ENCODE assay signal across 27 cellular contexts in genomic region chr16:53058882-53059281, GRCh38. TPM values are rescaled to one million over a fixed set of nuclear protein-coding genes. Genes with fewer than 3 reads are reported as not detected.
A peak's percentile ranks its signal among the peaks of the same experiment; 100 is the strongest.
DNase-seq lines count a peak whose midpoint lies in the region; ATAC-seq, FAIRE-seq and TF ChIP-seq lines count a peak whose summit lies in the region.
"Had no signal": no experiment of that assay in that cellular context is flagged by ENCODE, and none has a peak within 500 bp of the region (broad histone marks: within the 10 kb centered on the region; RNA-seq: fewer than 3 reads in every experiment).

No MANE protein-coding gene starts in this region.

- no peak for FAIRE-seq in H54 (lab: Jason Lieb, UNC)
- FAIRE-seq: colon, TTC549 had no signal

- no peak for TF ChIP-seq POLR2A in breast epithelium (IDR thresholded peaks at IDR 0.05)
- no peak for TF ChIP-seq POLR2A in H54 (IDR thresholded peaks at IDR 0.05; ENCODE audit: low read depth, low read length)

- H3K4me3 Mint-ChIP-seq in MCF 10A (ENCODE audit: unreplicated experiment) (no peak overlapping the region), WTC11 (no peak overlapping the region)
- H3K4me3 Mint-ChIP-seq: GM23338 had no signal

- peaks cover 5% of the 10 kb centered on the region for H3K36me3 Mint-ChIP-seq in MCF 10A (ENCODE audit: insufficient read depth, unreplicated experiment)
- no peaks in the 10 kb centered on the region for H3K36me3 Mint-ChIP-seq in WTC11

- peak overlapping the region; percentile 83 for H3K27ac Mint-ChIP-seq in MCF 10A (ENCODE audit: low read depth, unreplicated experiment)
- H3K27ac Mint-ChIP-seq in WTC11 = peak overlapping the region; percentile 90
- H3K27ac Mint-ChIP-seq: GM23338 had no signal

- H3K4me1 ChIP-seq in breast epithelium (peaks cover 0 to 12% of the 10 kb centered on the region in 2 donors), liver (ENCODE audit: control insufficient read depth in 4 of 4, insufficient read depth in 4 of 4, low read length in 3 of 4) (peaks cover 10 to 47% (median 35%) of the 10 kb centered on the region in 4 donors), smooth muscle cell (ENCODE audit: low read depth) (peaks cover 10% of the 10 kb centered on the region)
- H3K4me1 ChIP-seq: SJCRH30 had no signal

- CTCF ChIA-PET in MCF 10A (lab: Yijun Ruan, JAX) = interaction anchor here (0.7 to 2.1 kb wide), 2 partner anchors 100 to 102 kb away, joined by 3 to 8 read pairs; no protein-coding TSS in a partner anchor
- CTCF ChIA-PET in WTC11 (lab: Charles Lee) = no interaction called here

- BruUV-seq in MCF 10A (replicated peaks; lab: Mats Ljungman, UMichigan) = no TSS peak

- H4K20me1 ChIP-seq in smooth muscle cell (ENCODE audit: low read depth) = no peaks in the 10 kb centered on the region

- H3K9ac ChIP-seq in liver (ENCODE audit: low read depth in 1 of 2, low read length in 2 of 2) = no peak overlapping the region
- no peak overlapping the region for H3K9ac ChIP-seq in smooth muscle cell (ENCODE audit: low read depth)

- 57% methylated on average over 5 of the region's 5 CpGs for WGBS in liver
- 98% methylated on average over 5 of the region's 5 CpGs for WGBS in smooth muscle cell (ENCODE audit: low lambda C conversion rate)

- H3K36me3 ChIP-seq in breast epithelium = no peaks in the 10 kb centered on the region
- H3K36me3 ChIP-seq in liver (ENCODE audit: control insufficient read depth in 4 of 4, insufficient read depth in 3 of 4, low read depth in 1 of 4, low read length in 3 of 4) = no peaks in the 10 kb centered on the region
- H3K36me3 ChIP-seq in smooth muscle cell (ENCODE audit: low read depth) = no peaks in the 10 kb centered on the region
- H3K36me3 ChIP-seq: ovary, Peyer's patch, SJCRH30 had no signal

- H2AFZ ChIP-seq in smooth muscle cell (ENCODE audit: low read depth) = no peak overlapping the region
- H2AFZ ChIP-seq: GM23338 had no signal

- H3K79me2 ChIP-seq in smooth muscle cell (ENCODE audit: low read depth) = peaks cover 71% of the 10 kb centered on the region

- POLR2A ChIA-PET in MCF 10A (lab: Yijun Ruan, JAX) (interaction anchor here (0.9 to 4.9 kb wide), 4 partner anchors 18 to 150 kb away, joined by 3 to 66 read pairs (median 4); no protein-coding TSS in a partner anchor), WTC11 (lab: Charles Lee) (no interaction called here)

- intact Hi-C loops in MCF 10A (cut with micrococcal nuclease) = loop anchor here (1.0 to 10.0 kb wide), 2 partner anchors 149 to 376 kb away; partner anchors contain the start of gene RBL2
- intact Hi-C loops in breast epithelium (cut with DNase I; ENCODE audit: low total_unique reads) = no loop called here

- no peak overlapping the region for H3K4me2 ChIP-seq in smooth muscle cell
- H3K4me2 ChIP-seq: GM23338 had no signal

- H3K27ac ChIP-seq in breast epithelium (peak overlapping the region in 1 of 2 donors; percentile 45), liver (ENCODE audit: low read depth in 1 of 2, low read length in 2 of 2) (peak overlapping the region; percentile 37 to 60), smooth muscle cell (ENCODE audit: low read depth) (peak overlapping the region; percentile 16)
- H3K27ac ChIP-seq: ovary, SJCRH30 had no signal

- H3F3A ChIP-seq in smooth muscle cell (ENCODE audit: low read depth) = peaks cover 11% of the 10 kb centered on the region

- H3K9me3 Mint-ChIP-seq in MCF 10A (ENCODE audit: unreplicated experiment) (no peaks in the 10 kb centered on the region), WTC11 (no peaks in the 10 kb centered on the region)
- H3K9me3 Mint-ChIP-seq: brain, GM23338 had no signal

- TF ChIP-seq RAD21 in liver (IDR thresholded peaks at IDR 0.05) = no peak

- no peaks in the 10 kb centered on the region for H3K9me3 ChIP-seq in breast epithelium
- no peaks in the 10 kb centered on the region for H3K9me3 ChIP-seq in liver (ENCODE audit: control insufficient read depth in 4 of 4, low read length in 3 of 4)
- no peaks in the 10 kb centered on the region for H3K9me3 ChIP-seq in smooth muscle cell (replicated peaks; ENCODE audit: low read depth)
- H3K9me3 ChIP-seq: ovary, Peyer's patch, SJCRH30 had no signal

- no peaks in the 10 kb centered on the region for H3K27me3 Mint-ChIP-seq in MCF 10A (ENCODE audit: insufficient read depth, unreplicated experiment)
- H3K27me3 Mint-ChIP-seq in WTC11 (ENCODE audit: low read depth) = no peaks in the 10 kb centered on the region

- no peaks in the 10 kb centered on the region for H3K27me3 ChIP-seq in breast epithelium
- no peaks in the 10 kb centered on the region for H3K27me3 ChIP-seq in liver (ENCODE audit: control insufficient read depth in 4 of 4, insufficient read depth in 4 of 4, low read length in 3 of 4)
- H3K27me3 ChIP-seq in smooth muscle cell (ENCODE audit: low read depth) = no peaks in the 10 kb centered on the region
- H3K27me3 ChIP-seq: ovary, Peyer's patch, SJCRH30 had no signal

- TF ChIP-seq CTCF in MCF 10A (IDR thresholded peaks at IDR 0.05; ENCODE audit: unreplicated experiment) (no peak), breast epithelium (IDR thresholded peaks at IDR 0.05) (no peak), WTC11 (IDR thresholded peaks at IDR 0.05) (no peak), liver (IDR thresholded peaks at IDR 0.05; ENCODE audit: low read depth, low read length, missing input control) (no peak), smooth muscle cell (IDR thresholded peaks at IDR 0.05; ENCODE audit: borderline replicate concordance, insufficient read depth, poor library complexity, severe bottlenecking) (no peak)

- no peak for DNase-seq in MCF 10A (ENCODE audit: unreplicated experiment)
- DNase-seq in breast epithelium (ENCODE audit: low spot score in 2 of 2) = no peak
- no peak for DNase-seq in WTC11 (ENCODE audit: low spot score)
- no peak for DNase-seq in smooth muscle cell (lab: John Stamatoyannopoulos, UW; ENCODE audit: unreplicated experiment)
- no peak for DNase-seq in H54 (ENCODE audit: insufficient read length, low spot score)
- DNase-seq in NK-92 treated with Interleukin-12 subunit alpha and Interleukin-12 subunit beta, amount 100 ng/mL, for 24 hours (lab: John Stamatoyannopoulos, UW) = no peak
- DNase-seq: 8988T; activated CD4-positive, alpha-beta T cell treated with anti-CD3 and anti-CD28 coated beads for 1 hour; effector memory CD4-positive, alpha-beta T cell; foreskin melanocyte; GF-D8; KBM-7; NCI-H1436; NCI-H2107; ovary; Peyer's patch; right cardiac atrium; SJCRH30; substantia nigra; T-helper 1 cell had no signal

- no peak for ATAC-seq in WTC11
- ATAC-seq in GM21515 (IDR thresholded peaks at IDR 0.05; ENCODE audit: unreplicated experiment) = no peak
- ATAC-seq: esophagus mucosa, GM23338, right cardiac atrium had no signal

- peaks cover 51% of the 10 kb centered on the region for H3K4me1 Mint-ChIP-seq in MCF 10A (ENCODE audit: insufficient read depth, unreplicated experiment)
- H3K4me1 Mint-ChIP-seq in WTC11 = peaks cover 40% of the 10 kb centered on the region

- H3K4me3 ChIP-seq in breast epithelium (no peak overlapping the region), liver (ENCODE audit: low read depth in 1 of 3, low read length in 3 of 3) (no peak overlapping the region), smooth muscle cell (no peak overlapping the region)
- H3K4me3 ChIP-seq: GM23338, ovary, Peyer's patch, SJCRH30 had no signal

TF ChIP-seq in WTC11, 78 proteins besides CTCF, POLR2A, EP300 and RAD21 (continues in another document):
- TF ChIP-seq, protein P1, sequence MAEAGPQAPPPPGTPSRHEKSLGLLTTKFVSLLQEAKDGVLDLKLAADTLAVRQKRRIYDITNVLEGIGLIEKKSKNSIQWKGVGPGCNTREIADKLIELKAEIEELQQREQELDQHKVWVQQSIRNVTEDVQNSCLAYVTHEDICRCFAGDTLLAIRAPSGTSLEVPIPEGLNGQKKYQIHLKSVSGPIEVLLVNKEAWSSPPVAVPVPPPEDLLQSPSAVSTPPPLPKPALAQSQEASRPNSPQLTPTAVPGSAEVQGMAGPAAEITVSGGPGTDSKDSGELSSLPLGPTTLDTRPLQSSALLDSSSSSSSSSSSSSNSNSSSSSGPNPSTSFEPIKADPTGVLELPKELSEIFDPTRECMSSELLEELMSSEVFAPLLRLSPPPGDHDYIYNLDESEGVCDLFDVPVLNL (CRISPR knock-in tag; IDR thresholded peaks at IDR 0.05; ENCODE audit: borderline replicate concordance, low read depth) = no peak
- TF ChIP-seq ZNF263 (CRISPR knock-in tag; IDR thresholded peaks at IDR 0.05; ENCODE audit: low read depth) = no peak

TF ChIP-seq in liver, 16 proteins besides CTCF, POLR2A, EP300 and RAD21 (continues in another document):
- TF ChIP-seq, protein P2, sequence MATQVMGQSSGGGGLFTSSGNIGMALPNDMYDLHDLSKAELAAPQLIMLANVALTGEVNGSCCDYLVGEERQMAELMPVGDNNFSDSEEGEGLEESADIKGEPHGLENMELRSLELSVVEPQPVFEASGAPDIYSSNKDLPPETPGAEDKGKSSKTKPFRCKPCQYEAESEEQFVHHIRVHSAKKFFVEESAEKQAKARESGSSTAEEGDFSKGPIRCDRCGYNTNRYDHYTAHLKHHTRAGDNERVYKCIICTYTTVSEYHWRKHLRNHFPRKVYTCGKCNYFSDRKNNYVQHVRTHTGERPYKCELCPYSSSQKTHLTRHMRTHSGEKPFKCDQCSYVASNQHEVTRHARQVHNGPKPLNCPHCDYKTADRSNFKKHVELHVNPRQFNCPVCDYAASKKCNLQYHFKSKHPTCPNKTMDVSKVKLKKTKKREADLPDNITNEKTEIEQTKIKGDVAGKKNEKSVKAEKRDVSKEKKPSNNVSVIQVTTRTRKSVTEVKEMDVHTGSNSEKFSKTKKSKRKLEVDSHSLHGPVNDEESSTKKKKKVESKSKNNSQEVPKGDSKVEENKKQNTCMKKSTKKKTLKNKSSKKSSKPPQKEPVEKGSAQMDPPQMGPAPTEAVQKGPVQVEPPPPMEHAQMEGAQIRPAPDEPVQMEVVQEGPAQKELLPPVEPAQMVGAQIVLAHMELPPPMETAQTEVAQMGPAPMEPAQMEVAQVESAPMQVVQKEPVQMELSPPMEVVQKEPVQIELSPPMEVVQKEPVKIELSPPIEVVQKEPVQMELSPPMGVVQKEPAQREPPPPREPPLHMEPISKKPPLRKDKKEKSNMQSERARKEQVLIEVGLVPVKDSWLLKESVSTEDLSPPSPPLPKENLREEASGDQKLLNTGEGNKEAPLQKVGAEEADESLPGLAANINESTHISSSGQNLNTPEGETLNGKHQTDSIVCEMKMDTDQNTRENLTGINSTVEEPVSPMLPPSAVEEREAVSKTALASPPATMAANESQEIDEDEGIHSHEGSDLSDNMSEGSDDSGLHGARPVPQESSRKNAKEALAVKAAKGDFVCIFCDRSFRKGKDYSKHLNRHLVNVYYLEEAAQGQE (IDR thresholded peaks at IDR 0.05) = no peak

RNA-seq across cellular contexts. Expression of gene CHD9, which starts 4.1 kb away (rescaled TPM):
- total RNA-seq in MCF 10A (2022) (62.8 and 62.9 TPM in 2 replicates), breast epithelium (100 to 1,000 TPM in 2 of 3 donors, 10 to 100 TPM in 1; 93.8 to 160 (median 158) TPM), WTC11 (2021) (29.8 to 34.3 TPM (median 31.3 TPM) in 3 replicates), liver (10 to 100 TPM; 31.6 to 46.6 TPM), smooth muscle cell (101 and 117 TPM in 2 replicates)
- polyA plus RNA-seq in liver (10 to 100 TPM in 1 of 2 donors, 1 to 10 TPM in 1; 6.2 to 33.4 TPM), smooth muscle cell (43.7 and 50.6 TPM in 2 replicates)

RNA-seq across cellular contexts. Expression of gene CHD9NB, which starts 6.2 kb away (rescaled TPM):
- 2.4 and 2.9 TPM in 2 replicates for total RNA-seq in MCF 10A (2022)
- total RNA-seq in breast epithelium = 10 to 100 TPM in 1 of 3 donors, 1 to 10 TPM in 2; 1.3 to 16.4 (median 3.3) TPM
- total RNA-seq in WTC11 (2021) = 2.9 to 3.5 TPM (median 3.0 TPM) in 3 replicates
- under 1 TPM; 0.05 to 0.42 TPM for total RNA-seq in liver
- under 1 TPM in 1 of 2 donors, not detected in 1; 0.18 TPM for polyA plus RNA-seq in liver
- not detected in 2 replicates for total RNA-seq in smooth muscle cell
- not detected in 2 replicates for polyA plus RNA-seq in smooth muscle cell
- total RNA-seq: SJCRH30 had no signal
